Comparison of ENCODE assay signal across 14 cellular contexts in the genomic region with DNA sequence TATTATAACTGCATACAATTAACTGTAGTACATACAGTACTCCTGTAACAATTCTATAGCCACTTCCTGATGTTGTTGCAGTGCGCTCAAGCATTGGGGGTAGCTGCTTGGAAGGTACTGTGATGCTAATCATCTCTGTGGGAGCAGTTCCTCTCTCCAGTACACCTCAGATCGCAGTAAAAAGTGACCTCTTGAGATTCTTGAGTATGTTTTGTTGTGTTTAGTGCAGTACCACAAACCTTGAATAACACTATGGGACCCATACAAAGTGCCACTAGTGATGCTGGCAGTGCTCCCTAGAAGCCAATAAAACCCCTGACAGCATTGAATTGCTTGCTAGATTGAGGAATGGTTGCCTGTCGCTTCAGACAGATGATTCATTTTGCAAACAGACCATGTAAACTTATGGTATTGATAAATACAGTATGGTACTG.
DNase-seq lines count a peak whose midpoint lies in the region; ATAC-seq and TF ChIP-seq lines count a peak whose summit lies in the region.
"Had no signal": no experiment of that assay in that cellular context is flagged by ENCODE, and none has a peak within 500 bp of the region (broad histone marks: within the 10 kb centered on the region; RNA-seq: fewer than 3 reads in every experiment).

No MANE protein-coding gene starts in this region.

- H3K9ac ChIP-seq in H9 (ENCODE audit: extremely low read depth, insufficient read length, low read length), result no peak overlapping the region

- H2AFZ ChIP-seq in H9 (ENCODE audit: low read length), result no peak overlapping the region

- H3K4ac ChIP-seq in H9 (ENCODE audit: low read depth, low read length), result no peak overlapping the region

- no peaks in the 10 kb centered on the region for H3K27me3 Mint-ChIP-seq in H9 (ENCODE audit: low read depth)
- H3K27me3 Mint-ChIP-seq in WTC11 (ENCODE audit: low read depth), result no peaks in the 10 kb centered on the region
- no peaks in the 10 kb centered on the region for H3K27me3 Mint-ChIP-seq in nephron progenitor cell (ENCODE audit: low read depth, poor library complexity)

- peak; percentile 95 for ATAC-seq in WTC11
- ATAC-seq in GM18868 (IDR thresholded peaks at IDR 0.05; ENCODE audit: unreplicated experiment), result no peak
- no peak for ATAC-seq in HG02840 (IDR thresholded peaks at IDR 0.05; ENCODE audit: low FRiP score, unreplicated experiment)
- ATAC-seq: right cardiac atrium had no signal

- H3K79me2 ChIP-seq in H9 (ENCODE audit: insufficient read depth, low read length), result peaks cover 4% of the 10 kb centered on the region; the same call in 1 of the 2 replicates

- no peak overlapping the region for H3K27ac ChIP-seq in H9 (ENCODE audit: insufficient read length, low read depth, low read length)
- H3K27ac ChIP-seq: neutrophil had no signal

- no peak overlapping the region for H3K23ac ChIP-seq in H9 (ENCODE audit: insufficient read length, low read depth, low read length)

- no peak overlapping the region for H2AK5ac ChIP-seq in H9 (ENCODE audit: insufficient read length, low read length)

- no peak overlapping the region for H3K4me2 ChIP-seq in H9 (ENCODE audit: insufficient read depth, insufficient read length, low read length)

- H4K20me1 ChIP-seq in H9 (ENCODE audit: control insufficient read depth, insufficient read depth, insufficient read length), result no peaks in the 10 kb centered on the region

- H3K36me3 Mint-ChIP-seq in H9 (ENCODE audit: insufficient read depth in 1 of 3, low read depth in 3 of 3) (peaks cover 23 to 36% (median 25%) of the 10 kb centered on the region in 3 experiments; a peak in 6 of 7 replicates), WTC11 (peaks cover 34% of the 10 kb centered on the region), nephron progenitor cell (ENCODE audit: low read depth) (peaks cover 28% of the 10 kb centered on the region)

- peaks cover 25% of the 10 kb centered on the region for H3K4me1 ChIP-seq in H9 (ENCODE audit: insufficient read depth, low read length)

- POLR2A ChIA-PET in WTC11 (lab: Charles Lee), result no interaction called here

- H3K14ac ChIP-seq in H9 (ENCODE audit: insufficient read depth, low read length), result no peak overlapping the region

- CTCF ChIA-PET in WTC11 (lab: Charles Lee), result interaction anchor here (0.6 to 1.9 kb wide), 3 partner anchors 10 to 209 kb away, joined by 3 to 5 read pairs (median 4); no protein-coding TSS in a partner anchor

- H3K27me3 ChIP-seq in H9 (ENCODE audit: insufficient read depth, low read length), result no peaks in the 10 kb centered on the region
- H3K27me3 ChIP-seq: neutrophil had no signal

- DNase-seq in COLO668 (lab: John Stamatoyannopoulos, UW; ENCODE audit: unreplicated experiment) (peak; percentile 2), H9 (peak; percentile 81), WTC11 (ENCODE audit: low spot score) (peak; percentile 44), iPS-NIHi11 (ENCODE audit: low spot score) (peak; percentile 40), nephron progenitor cell (no peak)
- DNase-seq in activated CD8-positive, alpha-beta memory T cell treated with anti-CD3 and anti-CD28 coated beads, Interleukin-2, amount 50 U/mL, for 48 hours, result no peak
- DNase-seq: activated CD4-positive, alpha-beta T cell treated with anti-CD3 and anti-CD28 coated beads for 4 hours; activated naive CD4-positive, alpha-beta T cell treated with anti-CD3 and anti-CD28 coated beads for 36 hours; kidney; NCI-H226; right cardiac atrium had no signal

- H3K18ac ChIP-seq in H9 (ENCODE audit: insufficient read length, low read depth, low read length), result no peak overlapping the region

- no CpG with 5 or more reads among the region's 3 CpGs for WGBS in H9 (ENCODE audit: extremely low coverage, insufficient read length, low lambda C conversion rate)

- H3K4me3 Mint-ChIP-seq in H9 (peak overlapping the region in 1 of 2 experiments; percentile 21; a peak in 2 of 5 replicates), WTC11 (no peak overlapping the region), nephron progenitor cell (no peak overlapping the region)
- H3K4me3 Mint-ChIP-seq: activated naive CD4-positive, alpha-beta T cell treated with anti-CD3 and anti-CD28 coated beads for 36 hours had no signal

- TF ChIP-seq CTCF in H9 (conservative IDR thresholded peaks at IDR 0.05) (no peak), WTC11 (IDR thresholded peaks at IDR 0.05) (no peak), nephron progenitor cell (IDR thresholded peaks at IDR 0.05) (no peak)

- no peak overlapping the region for H4K5ac ChIP-seq in H9 (ENCODE audit: insufficient read length, low read depth, low read length)

- peaks cover 51 to 66% of the 10 kb centered on the region in 2 experiments for H3K4me1 Mint-ChIP-seq in H9
- H3K4me1 Mint-ChIP-seq in WTC11, result peaks cover 69% of the 10 kb centered on the region
- H3K4me1 Mint-ChIP-seq in nephron progenitor cell, result peaks cover 33% of the 10 kb centered on the region

- H3K27ac Mint-ChIP-seq in H9, result peak overlapping the region in 1 of 3 experiments; percentile 60; a peak in 1 of 7 replicates
- peak overlapping the region; percentile 88 for H3K27ac Mint-ChIP-seq in WTC11
- H3K27ac Mint-ChIP-seq in nephron progenitor cell, result no peak overlapping the region
- H3K27ac Mint-ChIP-seq: activated naive CD4-positive, alpha-beta T cell treated with anti-CD3 and anti-CD28 coated beads for 36 hours had no signal

- H3K9me3 ChIP-seq in H9 (ENCODE audit: control insufficient read depth, low read depth, low read length), result no peaks in the 10 kb centered on the region
- H3K9me3 ChIP-seq: neutrophil had no signal

- H3T11ph ChIP-seq in H9 (ENCODE audit: low read length), result no peak overlapping the region

- H2BK12ac ChIP-seq in H9 (ENCODE audit: insufficient read length, low read depth, low read length), result no peak overlapping the region

- no peak overlapping the region for H2BK5ac ChIP-seq in H9 (ENCODE audit: insufficient read length, low read length)

- no peak overlapping the region for H4K91ac ChIP-seq in H9 (ENCODE audit: insufficient read length, low read depth, low read length)

- no peak overlapping the region for H3K56ac ChIP-seq in H9 (ENCODE audit: insufficient read length, low read depth, low read length)

- H2BK120ac ChIP-seq in H9 (ENCODE audit: low read depth, low read length, poor library complexity, severe bottlenecking), result no peak overlapping the region

- H2BK20ac ChIP-seq in H9 (ENCODE audit: low read depth, low read length, poor library complexity, severe bottlenecking), result no peak overlapping the region

- H3K23me2 ChIP-seq in H9 (ENCODE audit: insufficient read length, low read depth, low read length, poor library complexity, severe bottlenecking), result no peaks in the 10 kb centered on the region

- H2BK15ac ChIP-seq in H9 (ENCODE audit: low read depth, low read length), result no peak overlapping the region

- H3K79me1 ChIP-seq in H9 (ENCODE audit: insufficient read depth, low read depth, low read length, poor library complexity, severe bottlenecking), result peaks cover 8% of the 10 kb centered on the region

- H3K9me3 Mint-ChIP-seq in H9 (peaks cover 0 to 17% of the 10 kb centered on the region in 2 experiments; a peak in 4 of 5 replicates), WTC11 (peaks cover 15% of the 10 kb centered on the region), nephron progenitor cell (peaks cover 26% of the 10 kb centered on the region)
- H3K9me3 Mint-ChIP-seq: activated naive CD4-positive, alpha-beta T cell treated with anti-CD3 and anti-CD28 coated beads for 36 hours had no signal

- H4K8ac ChIP-seq in H9 (replicated peaks; ENCODE audit: insufficient read length, low read depth, low read length), result no peak overlapping the region

TF ChIP-seq in WTC11, 78 proteins besides CTCF, POLR2A, EP300 and RAD21 (continues in another document):
- TF ChIP-seq FOXK1 (CRISPR knock-in tag; IDR thresholded peaks at IDR 0.05) (0 out of 2 replicates have a peak, but pooled peaks have one; percentile 50), ATF3 (CRISPR knock-in tag; conservative IDR thresholded peaks at IDR 0.05) (no peak), SP1 (CRISPR knock-in tag; conservative IDR thresholded peaks at IDR 0.05) (peak; percentile 64; the same call in 1 of the 2 replicates), ZNF232 (CRISPR knock-in tag; IDR thresholded peaks at IDR 0.05) (no peak), USF1 (CRISPR knock-in tag; IDR thresholded peaks at IDR 0.05) (no peak), EMX1 (CRISPR knock-in tag; IDR thresholded peaks at IDR 0.05) (no peak), ETV6 (CRISPR knock-in tag; IDR thresholded peaks at IDR 0.05) (no peak), CREB1 (CRISPR knock-in tag; IDR thresholded peaks at IDR 0.05) (no peak), HMGXB4 (CRISPR knock-in tag; IDR thresholded peaks at IDR 0.05) (no peak), ZNF423 (CRISPR knock-in tag; IDR thresholded peaks at IDR 0.05) (peak; percentile 30; the same call in 1 of the 2 replicates)

Comparison
In these comparisons a context has a peak if more than half of its experiments do, and no peak if none do; other contexts are left out.
1. DNase-seq: peak in COLO668 (single experiment), H9 (single experiment), WTC11 (single experiment) and iPS-NIHi11 (single experiment); none in nephron progenitor cell (single experiment) and activated CD8-positive, alpha-beta memory T cell treated with anti-CD3 and anti-CD28 coated beads, Interleukin-2, amount 50 U/mL, for 48 hours (single experiment).